In genomic region chr6:97312241-97312640, GRCh38 we compare ENCODE assay signal across 17 cellular contexts.
"Had no signal": no experiment of that assay in that cellular context is flagged by ENCODE, and none has a peak within 500 bp of the region (broad histone marks: within the 10 kb centered on the region; RNA-seq: fewer than 3 reads in every experiment).

No MANE protein-coding gene starts in this region.

- H3K4me3 Mint-ChIP-seq: activated CD4-positive, alpha-beta memory T cell treated with anti-CD3 and anti-CD28 coated beads for 36 hours; activated naive CD8-positive, alpha-beta T cell treated with anti-CD3 and anti-CD28 coated beads for 36 hours; activated T-helper 17 cell treated with anti-CD3 and anti-CD28 coated beads, Interleukin-2, amount 50 U/mL, for 72 hours; brain; central memory CD8-positive, alpha-beta T cell; natural killer cell; stimulated activated naive B cell treated with anti-CD40 and anti-IgM and Interleukin-4, amounts not matched to agents 10 μg/mL and 1 μg/mL and 100 μg/mL, for 72 hours had no signal

- H3K27me3 Mint-ChIP-seq: activated naive CD8-positive, alpha-beta T cell treated with anti-CD3 and anti-CD28 coated beads for 36 hours; activated T-helper 17 cell treated with anti-CD3 and anti-CD28 coated beads, Interleukin-2, amount 50 U/mL, for 72 hours; brain; central memory CD8-positive, alpha-beta T cell; stimulated activated naive B cell treated with anti-CD40 and anti-IgM and Interleukin-4, amounts not matched to agents 10 μg/mL and 1 μg/mL and 100 μg/mL, for 72 hours had no signal

- H3K36me3 Mint-ChIP-seq: activated CD4-positive, alpha-beta memory T cell treated with anti-CD3 and anti-CD28 coated beads for 36 hours; activated naive CD8-positive, alpha-beta T cell treated with anti-CD3 and anti-CD28 coated beads for 36 hours; natural killer cell; stimulated activated naive B cell treated with anti-CD40 and anti-IgM and Interleukin-4, amounts not matched to agents 10 μg/mL and 1 μg/mL and 100 μg/mL, for 72 hours had no signal

- ATAC-seq: activated T-helper 17 cell treated with anti-CD3 and anti-CD28 coated beads, Interleukin-2, amount 50 U/mL, for 72 hours; left cardiac atrium; natural killer cell; pancreas; right lobe of liver; stimulated activated naive B cell treated with anti-CD40 and anti-IgM and Interleukin-4, amounts not matched to agents 10 μg/mL and 1 μg/mL and 100 μg/mL, for 72 hours had no signal

- H3K9me3 Mint-ChIP-seq: activated CD4-positive, alpha-beta memory T cell treated with anti-CD3 and anti-CD28 coated beads for 36 hours; activated naive CD8-positive, alpha-beta T cell treated with anti-CD3 and anti-CD28 coated beads for 36 hours; activated T-helper 17 cell treated with anti-CD3 and anti-CD28 coated beads, Interleukin-2, amount 50 U/mL, for 72 hours; central memory CD8-positive, alpha-beta T cell; natural killer cell; stimulated activated naive B cell treated with anti-CD40 and anti-IgM and Interleukin-4, amounts not matched to agents 10 μg/mL and 1 μg/mL and 100 μg/mL, for 72 hours had no signal

- H3K4me3 ChIP-seq: coronary artery, esophagus muscularis mucosa, pancreas, right lobe of liver, thyroid gland had no signal

- DNase-seq: activated CD4-positive, alpha-beta memory T cell treated with anti-CD3 and anti-CD28 coated beads for 36 hours; activated naive CD4-positive, alpha-beta T cell; activated naive CD8-positive, alpha-beta T cell treated with anti-CD3 and anti-CD28 coated beads for 36 hours; activated T-cell treated with anti-CD3 and anti-CD28 coated beads, Interleukin-2, amount 50 U/mL, for 1 hour; left cardiac atrium; natural killer cell; pancreas; right lobe of liver; stimulated activated CD4-positive, alpha-beta T cell treated with anti-CD3 and anti-CD28 coated beads, Interleukin-4, amount 100 ng/mL, for 4 hours; stimulated activated naive B cell treated with anti-CD40 and anti-IgM and Interleukin-4, amounts not matched to agents 10 μg/mL and 1 μg/mL and 100 μg/mL, for 72 hours; T1000; thyroid gland had no signal

- H3K4me1 Mint-ChIP-seq: activated naive CD8-positive, alpha-beta T cell treated with anti-CD3 and anti-CD28 coated beads for 36 hours; activated T-helper 17 cell treated with anti-CD3 and anti-CD28 coated beads, Interleukin-2, amount 50 U/mL, for 72 hours; central memory CD8-positive, alpha-beta T cell; natural killer cell; stimulated activated naive B cell treated with anti-CD40 and anti-IgM and Interleukin-4, amounts not matched to agents 10 μg/mL and 1 μg/mL and 100 μg/mL, for 72 hours had no signal

- H3K27ac Mint-ChIP-seq: activated CD4-positive, alpha-beta memory T cell treated with anti-CD3 and anti-CD28 coated beads for 36 hours; activated naive CD8-positive, alpha-beta T cell treated with anti-CD3 and anti-CD28 coated beads for 36 hours; activated T-helper 17 cell treated with anti-CD3 and anti-CD28 coated beads, Interleukin-2, amount 50 U/mL, for 72 hours; natural killer cell; stimulated activated naive B cell treated with anti-CD40 and anti-IgM and Interleukin-4, amounts not matched to agents 10 μg/mL and 1 μg/mL and 100 μg/mL, for 72 hours had no signal
